1 cellular context compared by ENCODE assay signal in the genomic region with DNA sequence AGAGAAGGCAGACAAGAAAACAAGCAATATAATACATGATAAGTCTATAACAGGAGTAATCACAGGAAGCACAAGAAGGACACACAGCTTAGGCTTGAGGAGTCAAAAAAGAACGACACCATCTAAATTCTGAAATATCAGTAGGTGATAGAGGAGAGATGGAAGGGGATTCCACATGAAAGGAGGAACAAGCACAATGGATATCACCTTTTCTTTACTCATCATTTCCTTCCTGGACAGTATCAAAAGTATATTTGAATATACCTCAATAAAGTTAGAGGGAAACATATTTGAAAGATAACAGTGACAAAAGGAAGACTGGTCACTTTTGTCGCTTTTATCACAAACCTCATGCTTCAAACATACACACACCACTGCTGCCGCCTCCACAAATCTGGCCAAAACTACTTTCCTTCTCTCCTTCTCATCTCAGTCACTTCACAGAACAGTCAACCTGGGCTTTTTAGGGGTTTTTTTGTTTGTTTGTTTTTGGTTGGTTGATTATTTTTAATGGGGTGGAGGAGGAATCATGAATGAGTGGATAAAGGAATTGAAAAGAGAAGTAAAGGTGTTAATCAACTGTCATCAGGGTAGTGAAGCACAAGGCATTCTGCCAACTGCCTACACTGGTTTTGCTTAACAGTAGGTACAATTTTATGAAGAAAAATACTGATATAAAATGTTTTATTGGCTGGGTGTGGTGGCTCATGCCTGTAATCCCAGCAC.
A peak's percentile ranks its signal among the peaks of the same experiment; 100 is the strongest.
TF ChIP-seq lines count a peak whose summit lies in the region.

No MANE protein-coding gene starts in this region.

TF ChIP-seq in GM12878, 131 proteins besides CTCF, POLR2A, EP300 and RAD21 (continued from another document and continues in another):
- TF ChIP-seq, protein P1, sequence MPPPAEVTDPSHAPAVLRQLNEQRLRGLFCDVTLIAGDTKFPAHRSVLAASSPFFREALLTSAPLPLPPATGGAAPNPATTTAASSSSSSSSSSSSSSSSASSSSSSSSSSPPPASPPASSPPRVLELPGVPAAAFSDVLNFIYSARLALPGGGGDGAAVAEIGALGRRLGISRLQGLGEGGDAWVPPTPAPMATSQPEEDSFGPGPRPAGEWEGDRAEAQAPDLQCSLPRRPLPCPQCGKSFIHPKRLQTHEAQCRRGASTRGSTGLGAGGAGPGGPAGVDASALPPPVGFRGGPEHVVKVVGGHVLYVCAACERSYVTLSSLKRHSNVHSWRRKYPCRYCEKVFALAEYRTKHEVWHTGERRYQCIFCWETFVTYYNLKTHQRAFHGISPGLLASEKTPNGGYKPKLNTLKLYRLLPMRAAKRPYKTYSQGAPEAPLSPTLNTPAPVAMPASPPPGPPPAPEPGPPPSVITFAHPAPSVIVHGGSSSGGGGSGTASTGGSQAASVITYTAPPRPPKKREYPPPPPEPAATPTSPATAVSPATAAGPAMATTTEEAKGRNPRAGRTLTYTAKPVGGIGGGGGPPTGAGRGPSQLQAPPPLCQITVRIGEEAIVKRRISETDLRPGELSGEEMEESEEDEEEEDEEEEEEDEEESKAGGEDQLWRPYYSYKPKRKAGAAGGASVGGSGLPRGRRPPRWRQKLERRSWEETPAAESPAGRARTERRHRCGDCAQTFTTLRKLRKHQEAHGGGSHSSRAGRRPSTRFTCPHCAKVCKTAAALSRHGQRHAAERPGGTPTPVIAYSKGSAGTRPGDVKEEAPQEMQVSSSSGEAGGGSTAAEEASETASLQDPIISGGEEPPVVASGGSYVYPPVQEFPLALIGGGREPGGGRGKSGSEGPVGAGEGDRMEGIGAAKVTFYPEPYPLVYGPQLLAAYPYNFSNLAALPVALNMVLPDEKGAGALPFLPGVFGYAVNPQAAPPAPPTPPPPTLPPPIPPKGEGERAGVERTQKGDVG (CRISPR knock-in tag; IDR thresholded peaks at IDR 0.05) = no peak
- TF ChIP-seq EZH2 (IDR thresholded peaks at IDR 0.05; ENCODE audit: borderline replicate concordance, control insufficient read depth, low read depth, low read length) (no peak), MEF2A (IDR thresholded peaks at IDR 0.05; ENCODE audit: insufficient read depth, low read depth, low read length) (peak; percentile 80), MTA2 (IDR thresholded peaks at IDR 0.05; ENCODE audit: low read depth) (peak; percentile 99), JUNB (IDR thresholded peaks at IDR 0.05) (peak; percentile 63), ATF7 (IDR thresholded peaks at IDR 0.05; ENCODE audit: low read depth) (peak; percentile 73; the same call in 1 of the 2 replicates), FOS (IDR thresholded peaks at IDR 0.05; ENCODE audit: borderline replicate concordance, extremely low read depth, insufficient read length) (no peak), NFIC (IDR thresholded peaks at IDR 0.05; ENCODE audit: low read depth, low read length) (peak; percentile 75; the same call in 1 of the 2 replicates), IRF4 (IDR thresholded peaks at IDR 0.05; ENCODE audit: low read depth, low read length) (0 out of 2 replicates have a peak, but pooled peaks have one; percentile 5), GABPA (IDR thresholded peaks at IDR 0.05; ENCODE audit: low read depth) (no peak), TCF3 (IDR thresholded peaks at IDR 0.05; ENCODE audit: borderline replicate concordance, insufficient read depth, low read depth, low read length) (0 out of 2 replicates have a peak, but pooled peaks have one; percentile 12), SRF (IDR thresholded peaks at IDR 0.05; ENCODE audit: low read depth in 2 of 2, low read length in 2 of 2) (0 out of 4 replicates have a peak, but pooled peaks of 1 of the 2 experiments have one; percentile 36), IKZF1 (conservative IDR thresholded peaks at IDR 0.05) (peak; percentile 73; the same call in 1 of the 2 replicates), STAT3 (IDR thresholded peaks at IDR 0.05; ENCODE audit: low read depth, low read length) (no peak), TARDBP (IDR thresholded peaks at IDR 0.05; ENCODE audit: borderline replicate concordance) (no peak), ZNF274 (IDR thresholded peaks at IDR 0.05; ENCODE audit: insufficient read depth, insufficient read length) (no peak), BACH1 (IDR thresholded peaks at IDR 0.05; ENCODE audit: borderline replicate concordance) (peak; percentile 41; the same call in 1 of the 2 replicates), NFYA (IDR thresholded peaks at IDR 0.05; ENCODE audit: borderline replicate concordance, low read depth, low read length) (no peak), NR2F1 (conservative IDR thresholded peaks at IDR 0.05) (no peak), CREM (IDR thresholded peaks at IDR 0.05; ENCODE audit: low read depth) (0 out of 2 replicates have a peak, but pooled peaks have one; percentile 16), HDAC6 (IDR thresholded peaks at IDR 0.05; ENCODE audit: unreplicated experiment) (no peak), STAT1 (conservative IDR thresholded peaks at IDR 0.05) (no peak), CBFB (IDR thresholded peaks at IDR 0.05; ENCODE audit: low read depth) (no peak)
- TF ChIP-seq, protein P2, sequence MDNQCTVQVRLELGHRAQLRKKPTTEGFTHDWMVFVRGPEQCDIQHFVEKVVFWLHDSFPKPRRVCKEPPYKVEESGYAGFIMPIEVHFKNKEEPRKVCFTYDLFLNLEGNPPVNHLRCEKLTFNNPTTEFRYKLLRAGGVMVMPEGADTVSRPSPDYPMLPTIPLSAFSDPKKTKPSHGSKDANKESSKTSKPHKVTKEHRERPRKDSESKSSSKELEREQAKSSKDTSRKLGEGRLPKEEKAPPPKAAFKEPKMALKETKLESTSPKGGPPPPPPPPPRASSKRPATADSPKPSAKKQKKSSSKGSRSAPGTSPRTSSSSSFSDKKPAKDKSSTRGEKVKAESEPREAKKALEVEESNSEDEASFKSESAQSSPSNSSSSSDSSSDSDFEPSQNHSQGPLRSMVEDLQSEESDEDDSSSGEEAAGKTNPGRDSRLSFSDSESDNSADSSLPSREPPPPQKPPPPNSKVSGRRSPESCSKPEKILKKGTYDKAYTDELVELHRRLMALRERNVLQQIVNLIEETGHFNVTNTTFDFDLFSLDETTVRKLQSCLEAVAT (IDR thresholded peaks at IDR 0.05) = 0 out of 2 replicates have a peak, but pooled peaks have one; percentile 31
- TF ChIP-seq, protein P3, sequence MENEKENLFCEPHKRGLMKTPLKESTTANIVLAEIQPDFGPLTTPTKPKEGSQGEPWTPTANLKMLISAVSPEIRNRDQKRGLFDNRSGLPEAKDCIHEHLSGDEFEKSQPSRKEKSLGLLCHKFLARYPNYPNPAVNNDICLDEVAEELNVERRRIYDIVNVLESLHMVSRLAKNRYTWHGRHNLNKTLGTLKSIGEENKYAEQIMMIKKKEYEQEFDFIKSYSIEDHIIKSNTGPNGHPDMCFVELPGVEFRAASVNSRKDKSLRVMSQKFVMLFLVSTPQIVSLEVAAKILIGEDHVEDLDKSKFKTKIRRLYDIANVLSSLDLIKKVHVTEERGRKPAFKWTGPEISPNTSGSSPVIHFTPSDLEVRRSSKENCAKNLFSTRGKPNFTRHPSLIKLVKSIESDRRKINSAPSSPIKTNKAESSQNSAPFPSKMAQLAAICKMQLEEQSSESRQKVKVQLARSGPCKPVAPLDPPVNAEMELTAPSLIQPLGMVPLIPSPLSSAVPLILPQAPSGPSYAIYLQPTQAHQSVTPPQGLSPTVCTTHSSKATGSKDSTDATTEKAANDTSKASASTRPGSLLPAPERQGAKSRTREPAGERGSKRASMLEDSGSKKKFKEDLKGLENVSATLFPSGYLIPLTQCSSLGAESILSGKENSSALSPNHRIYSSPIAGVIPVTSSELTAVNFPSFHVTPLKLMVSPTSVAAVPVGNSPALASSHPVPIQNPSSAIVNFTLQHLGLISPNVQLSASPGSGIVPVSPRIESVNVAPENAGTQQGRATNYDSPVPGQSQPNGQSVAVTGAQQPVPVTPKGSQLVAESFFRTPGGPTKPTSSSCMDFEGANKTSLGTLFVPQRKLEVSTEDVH (IDR thresholded peaks at IDR 0.05; ENCODE audit: low read depth, partially characterized antibody) = no peak
- TF ChIP-seq, protein P4, sequence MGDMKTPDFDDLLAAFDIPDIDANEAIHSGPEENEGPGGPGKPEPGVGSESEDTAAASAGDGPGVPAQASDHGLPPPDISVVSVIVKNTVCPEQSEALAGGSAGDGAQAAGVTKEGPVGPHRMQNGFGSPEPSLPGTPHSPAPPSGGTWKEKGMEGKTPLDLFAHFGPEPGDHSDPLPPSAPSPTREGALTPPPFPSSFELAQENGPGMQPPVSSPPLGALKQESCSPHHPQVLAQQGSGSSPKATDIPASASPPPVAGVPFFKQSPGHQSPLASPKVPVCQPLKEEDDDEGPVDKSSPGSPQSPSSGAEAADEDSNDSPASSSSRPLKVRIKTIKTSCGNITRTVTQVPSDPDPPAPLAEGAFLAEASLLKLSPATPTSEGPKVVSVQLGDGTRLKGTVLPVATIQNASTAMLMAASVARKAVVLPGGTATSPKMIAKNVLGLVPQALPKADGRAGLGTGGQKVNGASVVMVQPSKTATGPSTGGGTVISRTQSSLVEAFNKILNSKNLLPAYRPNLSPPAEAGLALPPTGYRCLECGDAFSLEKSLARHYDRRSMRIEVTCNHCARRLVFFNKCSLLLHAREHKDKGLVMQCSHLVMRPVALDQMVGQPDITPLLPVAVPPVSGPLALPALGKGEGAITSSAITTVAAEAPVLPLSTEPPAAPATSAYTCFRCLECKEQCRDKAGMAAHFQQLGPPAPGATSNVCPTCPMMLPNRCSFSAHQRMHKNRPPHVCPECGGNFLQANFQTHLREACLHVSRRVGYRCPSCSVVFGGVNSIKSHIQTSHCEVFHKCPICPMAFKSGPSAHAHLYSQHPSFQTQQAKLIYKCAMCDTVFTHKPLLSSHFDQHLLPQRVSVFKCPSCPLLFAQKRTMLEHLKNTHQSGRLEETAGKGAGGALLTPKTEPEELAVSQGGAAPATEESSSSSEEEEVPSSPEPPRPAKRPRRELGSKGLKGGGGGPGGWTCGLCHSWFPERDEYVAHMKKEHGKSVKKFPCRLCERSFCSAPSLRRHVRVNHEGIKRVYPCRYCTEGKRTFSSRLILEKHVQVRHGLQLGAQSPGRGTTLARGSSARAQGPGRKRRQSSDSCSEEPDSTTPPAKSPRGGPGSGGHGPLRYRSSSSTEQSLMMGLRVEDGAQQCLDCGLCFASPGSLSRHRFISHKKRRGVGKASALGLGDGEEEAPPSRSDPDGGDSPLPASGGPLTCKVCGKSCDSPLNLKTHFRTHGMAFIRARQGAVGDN (IDR thresholded peaks at IDR 0.05) = peak; percentile 25; the same call in 1 of the 2 replicates
- TF ChIP-seq, protein P5, sequence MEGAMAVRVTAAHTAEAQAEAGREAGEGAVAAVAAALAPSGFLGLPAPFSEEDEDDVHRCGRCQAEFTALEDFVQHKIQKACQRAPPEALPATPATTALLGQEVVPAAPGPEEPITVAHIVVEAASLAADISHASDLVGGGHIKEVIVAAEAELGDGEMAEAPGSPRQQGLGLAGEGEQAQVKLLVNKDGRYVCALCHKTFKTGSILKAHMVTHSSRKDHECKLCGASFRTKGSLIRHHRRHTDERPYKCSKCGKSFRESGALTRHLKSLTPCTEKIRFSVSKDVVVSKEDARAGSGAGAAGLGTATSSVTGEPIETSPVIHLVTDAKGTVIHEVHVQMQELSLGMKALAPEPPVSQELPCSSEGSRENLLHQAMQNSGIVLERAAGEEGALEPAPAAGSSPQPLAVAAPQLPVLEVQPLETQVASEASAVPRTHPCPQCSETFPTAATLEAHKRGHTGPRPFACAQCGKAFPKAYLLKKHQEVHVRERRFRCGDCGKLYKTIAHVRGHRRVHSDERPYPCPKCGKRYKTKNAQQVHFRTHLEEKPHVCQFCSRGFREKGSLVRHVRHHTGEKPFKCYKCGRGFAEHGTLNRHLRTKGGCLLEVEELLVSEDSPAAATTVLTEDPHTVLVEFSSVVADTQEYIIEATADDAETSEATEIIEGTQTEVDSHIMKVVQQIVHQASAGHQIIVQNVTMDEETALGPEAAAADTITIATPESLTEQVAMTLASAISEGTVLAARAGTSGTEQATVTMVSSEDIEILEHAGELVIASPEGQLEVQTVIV (IDR thresholded peaks at IDR 0.05; ENCODE audit: borderline replicate concordance, partially characterized antibody) = no peak
- TF ChIP-seq, protein P6, sequence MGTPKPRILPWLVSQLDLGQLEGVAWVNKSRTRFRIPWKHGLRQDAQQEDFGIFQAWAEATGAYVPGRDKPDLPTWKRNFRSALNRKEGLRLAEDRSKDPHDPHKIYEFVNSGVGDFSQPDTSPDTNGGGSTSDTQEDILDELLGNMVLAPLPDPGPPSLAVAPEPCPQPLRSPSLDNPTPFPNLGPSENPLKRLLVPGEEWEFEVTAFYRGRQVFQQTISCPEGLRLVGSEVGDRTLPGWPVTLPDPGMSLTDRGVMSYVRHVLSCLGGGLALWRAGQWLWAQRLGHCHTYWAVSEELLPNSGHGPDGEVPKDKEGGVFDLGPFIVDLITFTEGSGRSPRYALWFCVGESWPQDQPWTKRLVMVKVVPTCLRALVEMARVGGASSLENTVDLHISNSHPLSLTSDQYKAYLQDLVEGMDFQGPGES (IDR thresholded peaks at IDR 0.05) = no peak
- TF ChIP-seq, protein P7, sequence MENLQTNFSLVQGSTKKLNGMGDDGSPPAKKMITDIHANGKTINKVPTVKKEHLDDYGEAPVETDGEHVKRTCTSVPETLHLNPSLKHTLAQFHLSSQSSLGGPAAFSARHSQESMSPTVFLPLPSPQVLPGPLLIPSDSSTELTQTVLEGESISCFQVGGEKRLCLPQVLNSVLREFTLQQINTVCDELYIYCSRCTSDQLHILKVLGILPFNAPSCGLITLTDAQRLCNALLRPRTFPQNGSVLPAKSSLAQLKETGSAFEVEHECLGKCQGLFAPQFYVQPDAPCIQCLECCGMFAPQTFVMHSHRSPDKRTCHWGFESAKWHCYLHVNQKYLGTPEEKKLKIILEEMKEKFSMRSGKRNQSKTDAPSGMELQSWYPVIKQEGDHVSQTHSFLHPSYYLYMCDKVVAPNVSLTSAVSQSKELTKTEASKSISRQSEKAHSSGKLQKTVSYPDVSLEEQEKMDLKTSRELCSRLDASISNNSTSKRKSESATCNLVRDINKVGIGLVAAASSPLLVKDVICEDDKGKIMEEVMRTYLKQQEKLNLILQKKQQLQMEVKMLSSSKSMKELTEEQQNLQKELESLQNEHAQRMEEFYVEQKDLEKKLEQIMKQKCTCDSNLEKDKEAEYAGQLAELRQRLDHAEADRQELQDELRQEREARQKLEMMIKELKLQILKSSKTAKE (IDR thresholded peaks at IDR 0.05; ENCODE audit: low read depth, poor library complexity, severe bottlenecking) = peak; percentile 63
- TF ChIP-seq, protein P8, sequence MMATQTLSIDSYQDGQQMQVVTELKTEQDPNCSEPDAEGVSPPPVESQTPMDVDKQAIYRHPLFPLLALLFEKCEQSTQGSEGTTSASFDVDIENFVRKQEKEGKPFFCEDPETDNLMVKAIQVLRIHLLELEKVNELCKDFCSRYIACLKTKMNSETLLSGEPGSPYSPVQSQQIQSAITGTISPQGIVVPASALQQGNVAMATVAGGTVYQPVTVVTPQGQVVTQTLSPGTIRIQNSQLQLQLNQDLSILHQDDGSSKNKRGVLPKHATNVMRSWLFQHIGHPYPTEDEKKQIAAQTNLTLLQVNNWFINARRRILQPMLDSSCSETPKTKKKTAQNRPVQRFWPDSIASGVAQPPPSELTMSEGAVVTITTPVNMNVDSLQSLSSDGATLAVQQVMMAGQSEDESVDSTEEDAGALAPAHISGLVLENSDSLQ (IDR thresholded peaks at IDR 0.05) = peak; percentile 39; the same call in 1 of the 2 replicates
- TF ChIP-seq, protein P9, sequence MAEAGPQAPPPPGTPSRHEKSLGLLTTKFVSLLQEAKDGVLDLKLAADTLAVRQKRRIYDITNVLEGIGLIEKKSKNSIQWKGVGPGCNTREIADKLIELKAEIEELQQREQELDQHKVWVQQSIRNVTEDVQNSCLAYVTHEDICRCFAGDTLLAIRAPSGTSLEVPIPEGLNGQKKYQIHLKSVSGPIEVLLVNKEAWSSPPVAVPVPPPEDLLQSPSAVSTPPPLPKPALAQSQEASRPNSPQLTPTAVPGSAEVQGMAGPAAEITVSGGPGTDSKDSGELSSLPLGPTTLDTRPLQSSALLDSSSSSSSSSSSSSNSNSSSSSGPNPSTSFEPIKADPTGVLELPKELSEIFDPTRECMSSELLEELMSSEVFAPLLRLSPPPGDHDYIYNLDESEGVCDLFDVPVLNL (IDR thresholded peaks at IDR 0.05; ENCODE audit: low read depth, low read length) = no peak
